Comparison of ENCODE assay signal across 24 cellular contexts in the genomic region with DNA sequence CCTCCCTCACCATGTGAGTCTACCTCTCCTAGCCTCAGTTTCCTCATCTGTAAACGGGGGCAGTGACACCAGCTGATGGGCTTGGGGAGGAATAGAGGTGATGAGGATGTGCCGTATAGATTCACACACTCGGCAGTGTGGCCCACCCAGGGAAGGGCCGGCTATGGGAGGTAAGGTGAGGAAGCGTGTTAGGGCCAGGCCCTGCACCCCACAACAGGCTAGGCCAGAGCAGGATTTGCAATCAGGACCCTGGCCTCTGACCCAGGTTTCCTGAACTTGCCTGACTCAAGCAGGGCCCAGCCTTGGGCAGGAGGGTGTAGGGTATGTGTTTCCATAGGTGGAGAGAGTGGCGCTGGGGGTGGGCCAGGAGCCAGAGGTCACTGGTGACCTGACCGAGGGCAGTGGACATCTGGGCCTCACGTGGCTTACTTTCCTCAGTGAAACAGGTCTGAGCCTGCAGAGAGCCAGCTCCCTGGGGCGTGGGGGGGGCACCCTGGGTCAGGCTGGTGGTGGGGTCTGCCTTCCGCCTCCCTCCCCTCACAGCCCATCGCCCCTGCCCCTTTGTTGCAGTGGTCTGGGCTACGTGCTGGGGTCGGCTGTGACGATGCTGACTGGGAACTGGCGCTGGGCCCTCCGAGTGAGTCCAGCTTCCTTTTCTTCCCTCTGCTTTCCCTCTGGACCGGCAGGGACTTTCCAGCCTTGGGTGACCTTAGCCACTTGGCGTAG. TPM values are rescaled to one million over a fixed set of nuclear protein-coding genes. Genes with fewer than 3 reads are reported as not detected.
"Had no signal": no experiment of that assay in that cellular context is flagged by ENCODE, and none has a peak within 500 bp of the region (broad histone marks: within the 10 kb centered on the region; RNA-seq: fewer than 3 reads in every experiment).

No MANE protein-coding gene starts in this region.

- H3K27ac ChIP-seq: breast epithelium, colonic mucosa, epithelial cell of prostate, parathyroid adenoma, thoracic aorta, upper lobe of left lung had no signal

- H3K79me2 ChIP-seq: parathyroid adenoma had no signal

- H2AFZ ChIP-seq: parathyroid adenoma had no signal

- H3K4me3 ChIP-seq: breast epithelium, colonic mucosa, thoracic aorta, upper lobe of left lung had no signal

- FAIRE-seq: small intestine had no signal

- ATAC-seq: activated CD4-positive, alpha-beta T cell treated with anti-CD3 and anti-CD28 coated beads for 36 hours; activated T-helper 17 cell treated with anti-CD3 and anti-CD28 coated beads, Interleukin-2, amount 50 U/mL, for 72 hours; left ventricle myocardium superior; sciatic nerve had no signal

- H3K9me3 ChIP-seq: breast epithelium, colonic mucosa, thoracic aorta, upper lobe of left lung had no signal

- H3K4me1 ChIP-seq: breast epithelium, parathyroid adenoma had no signal

- H3K36me3 ChIP-seq: breast epithelium, colonic mucosa, thoracic aorta, upper lobe of left lung had no signal

- DNase-seq: activated B cell treated with CpG ODN at 0.5 μM for 24 hours; activated CD4-positive, alpha-beta T cell treated with anti-CD3 and anti-CD28 coated beads for 36 hours; activated CD4-positive, alpha-beta T cell treated with anti-CD3 and anti-CD28 coated beads, Interleukin-2, amount 50 U/mL, for 4 hours; activated CD8-positive, alpha-beta memory T cell treated with anti-CD3 and anti-CD28 coated beads for 24 hours; activated CD8-positive, alpha-beta memory T cell treated with anti-CD3 and anti-CD28 coated beads, Interleukin-2, amount 50 U/mL, for 4 hours; activated naive CD8-positive, alpha-beta T cell treated with anti-CD3 and anti-CD28 coated beads for 36 hours; activated T-cell treated with anti-CD3 and anti-CD28 coated beads, Interleukin-2, amount 50 U/mL, for 24 hours; colonic mucosa; endodermal cell; foreskin fibroblast; immature natural killer cell; left ventricle myocardium superior; small intestine; stimulated activated CD4-positive, alpha-beta T cell treated with anti-CD3 and anti-CD28 coated beads, Interleukin-15, amount 100 ng/mL, for 24 hours; stimulated activated naive CD4-positive, alpha-beta T cell; T-helper 1 cell; upper lobe of left lung had no signal

- H3K9ac ChIP-seq: parathyroid adenoma had no signal

- H3K27me3 ChIP-seq: breast epithelium, colonic mucosa, upper lobe of left lung had no signal

RNA-seq across cellular contexts. Expression of a gene that starts 12.7 kb away (rescaled TPM):
- total RNA-seq: endodermal cell, fibroblast of lung had no signal
- polyA plus RNA-seq: fibroblast of lung had no signal

RNA-seq across cellular contexts. Expression of a gene that starts 52.2 kb away (rescaled TPM):
- polyA plus RNA-seq: fibroblast of lung had no signal
